ENCODE assay signal across 29 cellular contexts in genomic region chrX:69605521-69605920, GRCh38. TPM values are rescaled to one million over a fixed set of nuclear protein-coding genes. Genes with fewer than 3 reads are reported as not detected.
"Had no signal": no experiment of that assay in that cellular context is flagged by ENCODE, and none has a peak within 500 bp of the region (broad histone marks: within the 10 kb centered on the region; RNA-seq: fewer than 3 reads in every experiment).

No MANE protein-coding gene starts in this region.

- H3K9me3 Mint-ChIP-seq: immature natural killer cell; naive B cell; natural killer cell; stimulated activated effector memory CD8-positive, alpha-beta T cell treated with anti-CD3 and anti-CD28 coated beads, Interleukin-12 subunit alpha, Interleukin-12 subunit beta, amount 100 ng/mL, for 72 hours; stimulated activated naive CD8-positive, alpha-beta T cell treated with anti-CD3 and anti-CD28 coated beads, Interleukin-15, amount 100 ng/mL, for 72 hours; type B pancreatic cell had no signal

- H3K27ac ChIP-seq: left lung, lower lobe of right lung, pancreas, prostate gland, sigmoid colon, spleen, tibial nerve, uterus had no signal

- H3K4me1 ChIP-seq: left lung, lower lobe of right lung, pancreas, prostate gland, sigmoid colon, spleen, tibial nerve, uterus had no signal

- H3K4me1 Mint-ChIP-seq: immature natural killer cell; naive B cell; natural killer cell; stimulated activated effector memory CD8-positive, alpha-beta T cell treated with anti-CD3 and anti-CD28 coated beads, Interleukin-12 subunit alpha, Interleukin-12 subunit beta, amount 100 ng/mL, for 72 hours; stimulated activated naive CD8-positive, alpha-beta T cell treated with anti-CD3 and anti-CD28 coated beads, Interleukin-15, amount 100 ng/mL, for 72 hours had no signal

- H3K27ac Mint-ChIP-seq: immature natural killer cell; mesothelial cell of epicardium; naive B cell; natural killer cell; stimulated activated effector memory CD8-positive, alpha-beta T cell treated with anti-CD3 and anti-CD28 coated beads, Interleukin-12 subunit alpha, Interleukin-12 subunit beta, amount 100 ng/mL, for 72 hours; stimulated activated naive CD8-positive, alpha-beta T cell treated with anti-CD3 and anti-CD28 coated beads, Interleukin-15, amount 100 ng/mL, for 72 hours; type B pancreatic cell had no signal

- H3K4me3 ChIP-seq: left lung, lower lobe of right lung, pancreas, prostate gland, sigmoid colon, spleen, tibial nerve, uterus had no signal

- H3K27me3 Mint-ChIP-seq: stimulated activated naive CD8-positive, alpha-beta T cell treated with anti-CD3 and anti-CD28 coated beads, Interleukin-15, amount 100 ng/mL, for 72 hours; type B pancreatic cell had no signal

- FAIRE-seq: islet of Langerhans, kidney, pancreas had no signal

- H3K9me3 ChIP-seq: left lung, lower lobe of right lung, pancreas, prostate gland, sigmoid colon, spleen, tibial nerve, uterus had no signal

- H3K27me3 ChIP-seq: sigmoid colon had no signal

- H3K36me3 Mint-ChIP-seq: immature natural killer cell; mesothelial cell of epicardium; naive B cell; natural killer cell; stimulated activated effector memory CD8-positive, alpha-beta T cell treated with anti-CD3 and anti-CD28 coated beads, Interleukin-12 subunit alpha, Interleukin-12 subunit beta, amount 100 ng/mL, for 72 hours; type B pancreatic cell had no signal

- H3K36me3 ChIP-seq: left lung, lower lobe of right lung, pancreas, prostate gland, sigmoid colon, spleen, tibial nerve, uterus had no signal

- DNase-seq: hippocampal formation; immature natural killer cell; kidney; left colon; left lung; lower lobe of right lung; mammary epithelial cell; mesenchymal stem cell; naive B cell; natural killer cell; nucleus accumbens; pancreas; posterior cingulate gyrus; retina; right cardiac atrium; sigmoid colon; small intestine; spleen; stimulated activated CD4-positive, alpha-beta T cell treated with anti-CD3 and anti-CD28 coated beads, Interleukin-4, amount 100 ng/mL, for 24 hours; stimulated activated naive CD4-positive, alpha-beta T cell treated with Interleukin-2 at 50 U/mL for 16 hours; stimulated activated naive CD8-positive, alpha-beta T cell treated with anti-CD3 and anti-CD28 coated beads, Interleukin-15, amount 100 ng/mL, for 72 hours; substantia nigra; uterus had no signal

- ATAC-seq: left colon; left lung; lower lobe of right lung; natural killer cell; pancreas; right cardiac atrium; stimulated activated effector memory CD8-positive, alpha-beta T cell treated with anti-CD3 and anti-CD28 coated beads, Interleukin-12 subunit alpha, Interleukin-12 subunit beta, amount 100 ng/mL, for 72 hours; stimulated activated naive CD8-positive, alpha-beta T cell treated with anti-CD3 and anti-CD28 coated beads, Interleukin-15, amount 100 ng/mL, for 72 hours had no signal

- H3K4me3 Mint-ChIP-seq: immature natural killer cell; mesothelial cell of epicardium; naive B cell; natural killer cell; stimulated activated effector memory CD8-positive, alpha-beta T cell treated with anti-CD3 and anti-CD28 coated beads, Interleukin-12 subunit alpha, Interleukin-12 subunit beta, amount 100 ng/mL, for 72 hours; stimulated activated naive CD8-positive, alpha-beta T cell treated with anti-CD3 and anti-CD28 coated beads, Interleukin-15, amount 100 ng/mL, for 72 hours; type B pancreatic cell had no signal

RNA-seq across cellular contexts. Expression of gene EDA, which starts 10.4 kb away (rescaled TPM):
- polyA plus RNA-seq: immature natural killer cell had no signal
